Comparison of ENCODE assay signal across 1 cellular context in the genomic region with DNA sequence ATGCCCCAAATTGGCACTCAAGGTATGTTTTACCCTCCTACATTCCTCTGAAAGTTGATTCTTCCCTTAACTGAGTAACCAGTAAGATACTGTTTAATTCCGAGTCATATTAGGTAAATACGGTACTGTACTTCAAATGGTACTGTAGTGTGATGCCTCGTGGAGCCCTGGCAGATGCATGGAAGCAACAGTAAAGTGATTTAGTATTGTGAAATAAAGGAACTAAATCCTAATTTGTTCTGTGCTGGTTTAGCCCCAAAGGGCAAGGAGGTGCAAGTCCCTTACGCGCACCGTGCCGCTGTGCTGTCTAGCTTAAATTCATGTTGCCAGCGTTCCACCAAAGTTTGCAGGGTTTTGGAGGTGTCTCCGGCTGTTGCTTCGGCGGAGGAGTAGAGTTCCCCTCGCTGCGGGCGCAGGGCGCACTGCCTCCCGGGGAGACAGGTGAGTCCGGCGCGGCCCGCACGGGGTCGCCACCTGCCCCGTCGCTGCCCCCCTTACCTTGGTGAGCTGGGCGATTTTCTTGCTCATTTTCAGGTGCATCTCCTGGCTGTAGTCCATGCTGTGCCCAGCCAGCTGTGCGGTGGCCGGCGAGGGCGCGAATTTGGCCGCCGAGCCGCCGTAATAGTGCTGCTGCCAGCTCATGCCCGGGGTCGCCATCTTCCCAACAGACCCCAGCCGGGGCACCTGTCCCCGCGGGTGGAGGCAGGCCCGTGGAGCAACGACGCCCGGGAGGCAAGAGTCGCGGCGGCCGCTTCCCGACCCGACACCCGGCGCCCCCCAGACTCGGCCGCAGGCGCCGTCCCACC.
TF ChIP-seq lines count a peak whose summit lies in the region.

No MANE protein-coding gene starts in this region.

TF ChIP-seq in K562, 482 proteins besides CTCF, POLR2A, EP300 and RAD21 (continued from another document and continues in another):
- TF ChIP-seq, protein P1, sequence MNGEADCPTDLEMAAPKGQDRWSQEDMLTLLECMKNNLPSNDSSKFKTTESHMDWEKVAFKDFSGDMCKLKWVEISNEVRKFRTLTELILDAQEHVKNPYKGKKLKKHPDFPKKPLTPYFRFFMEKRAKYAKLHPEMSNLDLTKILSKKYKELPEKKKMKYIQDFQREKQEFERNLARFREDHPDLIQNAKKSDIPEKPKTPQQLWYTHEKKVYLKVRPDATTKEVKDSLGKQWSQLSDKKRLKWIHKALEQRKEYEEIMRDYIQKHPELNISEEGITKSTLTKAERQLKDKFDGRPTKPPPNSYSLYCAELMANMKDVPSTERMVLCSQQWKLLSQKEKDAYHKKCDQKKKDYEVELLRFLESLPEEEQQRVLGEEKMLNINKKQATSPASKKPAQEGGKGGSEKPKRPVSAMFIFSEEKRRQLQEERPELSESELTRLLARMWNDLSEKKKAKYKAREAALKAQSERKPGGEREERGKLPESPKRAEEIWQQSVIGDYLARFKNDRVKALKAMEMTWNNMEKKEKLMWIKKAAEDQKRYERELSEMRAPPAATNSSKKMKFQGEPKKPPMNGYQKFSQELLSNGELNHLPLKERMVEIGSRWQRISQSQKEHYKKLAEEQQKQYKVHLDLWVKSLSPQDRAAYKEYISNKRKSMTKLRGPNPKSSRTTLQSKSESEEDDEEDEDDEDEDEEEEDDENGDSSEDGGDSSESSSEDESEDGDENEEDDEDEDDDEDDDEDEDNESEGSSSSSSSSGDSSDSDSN (IDR thresholded peaks at IDR 0.05; ENCODE audit: borderline replicate concordance in 1 of 2, low read depth in 2 of 2, low read length in 2 of 2), result peak; percentile 44 to 88; a peak in 1 of 4 replicates
- TF ChIP-seq, protein P2, sequence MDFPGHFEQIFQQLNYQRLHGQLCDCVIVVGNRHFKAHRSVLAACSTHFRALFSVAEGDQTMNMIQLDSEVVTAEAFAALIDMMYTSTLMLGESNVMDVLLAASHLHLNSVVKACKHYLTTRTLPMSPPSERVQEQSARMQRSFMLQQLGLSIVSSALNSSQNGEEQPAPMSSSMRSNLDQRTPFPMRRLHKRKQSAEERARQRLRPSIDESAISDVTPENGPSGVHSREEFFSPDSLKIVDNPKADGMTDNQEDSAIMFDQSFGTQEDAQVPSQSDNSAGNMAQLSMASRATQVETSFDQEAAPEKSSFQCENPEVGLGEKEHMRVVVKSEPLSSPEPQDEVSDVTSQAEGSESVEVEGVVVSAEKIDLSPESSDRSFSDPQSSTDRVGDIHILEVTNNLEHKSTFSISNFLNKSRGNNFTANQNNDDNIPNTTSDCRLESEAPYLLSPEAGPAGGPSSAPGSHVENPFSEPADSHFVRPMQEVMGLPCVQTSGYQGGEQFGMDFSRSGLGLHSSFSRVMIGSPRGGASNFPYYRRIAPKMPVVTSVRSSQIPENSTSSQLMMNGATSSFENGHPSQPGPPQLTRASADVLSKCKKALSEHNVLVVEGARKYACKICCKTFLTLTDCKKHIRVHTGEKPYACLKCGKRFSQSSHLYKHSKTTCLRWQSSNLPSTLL (IDR thresholded peaks at IDR 0.05), result no peak
- TF ChIP-seq LEF1 (IDR thresholded peaks at IDR 0.05) (no peak), ZNF140 (CRISPR knock-in tag; IDR thresholded peaks at IDR 0.05) (no peak), MTA2 (IDR thresholded peaks at IDR 0.05; ENCODE audit: low read depth) (no peak), ERF (CRISPR knock-in tag; IDR thresholded peaks at IDR 0.05) (no peak), HDAC1 (IDR thresholded peaks at IDR 0.05) (peak in 1 of 2 experiments; percentile 60; a peak in 2 of 4 replicates), ZNF217 (CRISPR knock-in tag; IDR thresholded peaks at IDR 0.05) (no peak), ZNF253 (CRISPR knock-in tag; conservative IDR thresholded peaks at IDR 0.05) (no peak), ZNF12 (CRISPR knock-in tag; IDR thresholded peaks at IDR 0.05) (no peak), CHD4 (IDR thresholded peaks at IDR 0.05; ENCODE audit: insufficient read depth, insufficient replicate concordance, low read depth, low read length, poor library complexity, severe bottlenecking) (peak; percentile 44), ZNF583 (CRISPR knock-in tag; IDR thresholded peaks at IDR 0.05) (no peak), PHF8 (IDR thresholded peaks at IDR 0.05; ENCODE audit: borderline replicate concordance, low read length) (no peak), BRD4 (IDR thresholded peaks at IDR 0.05) (no peak), FOXP1 (CRISPR knock-in tag; IDR thresholded peaks at IDR 0.05) (no peak; the same call in 1 of the 2 replicates), KDM4B (IDR thresholded peaks at IDR 0.05; ENCODE audit: borderline replicate concordance in 2 of 2, low read depth in 1 of 2) (no peak), SP1 (CRISPR knock-in tag; IDR thresholded peaks at IDR 0.05) (peak; percentile 54; the same call in 1 of the 2 replicates), SAP30 (IDR thresholded peaks at IDR 0.05; ENCODE audit: borderline replicate concordance, insufficient read depth, low read depth, low read length, poor library complexity, severe bottlenecking) (peak; percentile 24), SMAD2 (IDR thresholded peaks at IDR 0.05; ENCODE audit: low read depth, low read length) (no peak), MBD2 (IDR thresholded peaks at IDR 0.05; ENCODE audit: borderline replicate concordance, low read depth) (no peak), ZFX (CRISPR knock-in tag; IDR thresholded peaks at IDR 0.05) (peak; percentile 36), RBM17 (IDR thresholded peaks at IDR 0.05; ENCODE audit: borderline replicate concordance, low read depth, low read length) (no peak), POLR2AphosphoS2 (IDR thresholded peaks at IDR 0.05; ENCODE audit: low read length) (no peak), SMARCA4 (IDR thresholded peaks at IDR 0.05) (peak; percentile 36; the same call in 1 of the 2 replicates), ZNF232 (CRISPR knock-in tag; IDR thresholded peaks at IDR 0.05) (no peak), CXXC5 (CRISPR knock-in tag; IDR thresholded peaks at IDR 0.05) (peak; percentile 30), KAT7 (CRISPR knock-in tag; IDR thresholded peaks at IDR 0.05; ENCODE audit: borderline replicate concordance) (no peak; the same call in 1 of the 2 replicates), BRF1 (IDR thresholded peaks at IDR 0.05; ENCODE audit: borderline replicate concordance, extremely low read depth, insufficient read length) (no peak), STAT5B (CRISPR knock-in tag; IDR thresholded peaks at IDR 0.05) (no peak), CHD2 (IDR thresholded peaks at IDR 0.05; ENCODE audit: low read depth, low read length) (no peak), NR2F6 (CRISPR knock-in tag; IDR thresholded peaks at IDR 0.05) (no peak), SPI1 (IDR thresholded peaks at IDR 0.05; ENCODE audit: borderline replicate concordance, low read depth, low read length) (no peak), L3MBTL2 (IDR thresholded peaks at IDR 0.05) (peak; percentile 67), FOXJ3 (CRISPR knock-in tag; IDR thresholded peaks at IDR 0.05) (no peak), NR2C1 (IDR thresholded peaks at IDR 0.05) (no peak), NR2C1 (tag; IDR thresholded peaks at IDR 0.05) (no peak), NR2C2 (CRISPR knock-in tag; IDR thresholded peaks at IDR 0.05) (peak; percentile 63), NR2C2 (tag; IDR thresholded peaks at IDR 0.05) (0 out of 2 replicates have a peak, but pooled peaks have one; percentile 57), TEAD1 (CRISPR knock-in tag; IDR thresholded peaks at IDR 0.05) (no peak; a peak in 1 of 4 replicates), RBBP5 (IDR thresholded peaks at IDR 0.05; ENCODE audit: borderline replicate concordance, insufficient read depth, low read length, poor library complexity, severe bottlenecking) (peak; percentile 55), FIP1L1 (IDR thresholded peaks at IDR 0.05; ENCODE audit: low read depth, low read length, poor library complexity, severe bottlenecking) (no peak), HIVEP1 (CRISPR knock-in tag; IDR thresholded peaks at IDR 0.05) (no peak), ZBTB7A (IDR thresholded peaks at IDR 0.05; ENCODE audit: borderline replicate concordance, control insufficient read depth, low read depth, low read length) (peak; percentile 82), ZNF668 (CRISPR knock-in tag; IDR thresholded peaks at IDR 0.05) (no peak)
- TF ChIP-seq, protein P3, sequence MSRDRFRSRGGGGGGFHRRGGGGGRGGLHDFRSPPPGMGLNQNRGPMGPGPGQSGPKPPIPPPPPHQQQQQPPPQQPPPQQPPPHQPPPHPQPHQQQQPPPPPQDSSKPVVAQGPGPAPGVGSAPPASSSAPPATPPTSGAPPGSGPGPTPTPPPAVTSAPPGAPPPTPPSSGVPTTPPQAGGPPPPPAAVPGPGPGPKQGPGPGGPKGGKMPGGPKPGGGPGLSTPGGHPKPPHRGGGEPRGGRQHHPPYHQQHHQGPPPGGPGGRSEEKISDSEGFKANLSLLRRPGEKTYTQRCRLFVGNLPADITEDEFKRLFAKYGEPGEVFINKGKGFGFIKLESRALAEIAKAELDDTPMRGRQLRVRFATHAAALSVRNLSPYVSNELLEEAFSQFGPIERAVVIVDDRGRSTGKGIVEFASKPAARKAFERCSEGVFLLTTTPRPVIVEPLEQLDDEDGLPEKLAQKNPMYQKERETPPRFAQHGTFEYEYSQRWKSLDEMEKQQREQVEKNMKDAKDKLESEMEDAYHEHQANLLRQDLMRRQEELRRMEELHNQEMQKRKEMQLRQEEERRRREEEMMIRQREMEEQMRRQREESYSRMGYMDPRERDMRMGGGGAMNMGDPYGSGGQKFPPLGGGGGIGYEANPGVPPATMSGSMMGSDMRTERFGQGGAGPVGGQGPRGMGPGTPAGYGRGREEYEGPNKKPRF (IDR thresholded peaks at IDR 0.05; ENCODE audit: low read depth, low read length), result no peak
- TF ChIP-seq, protein P4, sequence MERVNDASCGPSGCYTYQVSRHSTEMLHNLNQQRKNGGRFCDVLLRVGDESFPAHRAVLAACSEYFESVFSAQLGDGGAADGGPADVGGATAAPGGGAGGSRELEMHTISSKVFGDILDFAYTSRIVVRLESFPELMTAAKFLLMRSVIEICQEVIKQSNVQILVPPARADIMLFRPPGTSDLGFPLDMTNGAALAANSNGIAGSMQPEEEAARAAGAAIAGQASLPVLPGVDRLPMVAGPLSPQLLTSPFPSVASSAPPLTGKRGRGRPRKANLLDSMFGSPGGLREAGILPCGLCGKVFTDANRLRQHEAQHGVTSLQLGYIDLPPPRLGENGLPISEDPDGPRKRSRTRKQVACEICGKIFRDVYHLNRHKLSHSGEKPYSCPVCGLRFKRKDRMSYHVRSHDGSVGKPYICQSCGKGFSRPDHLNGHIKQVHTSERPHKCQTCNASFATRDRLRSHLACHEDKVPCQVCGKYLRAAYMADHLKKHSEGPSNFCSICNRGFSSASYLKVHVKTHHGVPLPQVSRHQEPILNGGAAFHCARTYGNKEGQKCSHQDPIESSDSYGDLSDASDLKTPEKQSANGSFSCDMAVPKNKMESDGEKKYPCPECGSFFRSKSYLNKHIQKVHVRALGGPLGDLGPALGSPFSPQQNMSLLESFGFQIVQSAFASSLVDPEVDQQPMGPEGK (CRISPR knock-in tag; IDR thresholded peaks at IDR 0.05; ENCODE audit: borderline replicate concordance), result no peak
- TF ChIP-seq, protein P5, sequence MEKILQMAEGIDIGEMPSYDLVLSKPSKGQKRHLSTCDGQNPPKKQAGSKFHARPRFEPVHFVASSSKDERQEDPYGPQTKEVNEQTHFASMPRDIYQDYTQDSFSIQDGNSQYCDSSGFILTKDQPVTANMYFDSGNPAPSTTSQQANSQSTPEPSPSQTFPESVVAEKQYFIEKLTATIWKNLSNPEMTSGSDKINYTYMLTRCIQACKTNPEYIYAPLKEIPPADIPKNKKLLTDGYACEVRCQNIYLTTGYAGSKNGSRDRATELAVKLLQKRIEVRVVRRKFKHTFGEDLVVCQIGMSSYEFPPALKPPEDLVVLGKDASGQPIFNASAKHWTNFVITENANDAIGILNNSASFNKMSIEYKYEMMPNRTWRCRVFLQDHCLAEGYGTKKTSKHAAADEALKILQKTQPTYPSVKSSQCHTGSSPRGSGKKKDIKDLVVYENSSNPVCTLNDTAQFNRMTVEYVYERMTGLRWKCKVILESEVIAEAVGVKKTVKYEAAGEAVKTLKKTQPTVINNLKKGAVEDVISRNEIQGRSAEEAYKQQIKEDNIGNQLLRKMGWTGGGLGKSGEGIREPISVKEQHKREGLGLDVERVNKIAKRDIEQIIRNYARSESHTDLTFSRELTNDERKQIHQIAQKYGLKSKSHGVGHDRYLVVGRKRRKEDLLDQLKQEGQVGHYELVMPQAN (IDR thresholded peaks at IDR 0.05; ENCODE audit: borderline replicate concordance), result no peak
- TF ChIP-seq, protein P6, sequence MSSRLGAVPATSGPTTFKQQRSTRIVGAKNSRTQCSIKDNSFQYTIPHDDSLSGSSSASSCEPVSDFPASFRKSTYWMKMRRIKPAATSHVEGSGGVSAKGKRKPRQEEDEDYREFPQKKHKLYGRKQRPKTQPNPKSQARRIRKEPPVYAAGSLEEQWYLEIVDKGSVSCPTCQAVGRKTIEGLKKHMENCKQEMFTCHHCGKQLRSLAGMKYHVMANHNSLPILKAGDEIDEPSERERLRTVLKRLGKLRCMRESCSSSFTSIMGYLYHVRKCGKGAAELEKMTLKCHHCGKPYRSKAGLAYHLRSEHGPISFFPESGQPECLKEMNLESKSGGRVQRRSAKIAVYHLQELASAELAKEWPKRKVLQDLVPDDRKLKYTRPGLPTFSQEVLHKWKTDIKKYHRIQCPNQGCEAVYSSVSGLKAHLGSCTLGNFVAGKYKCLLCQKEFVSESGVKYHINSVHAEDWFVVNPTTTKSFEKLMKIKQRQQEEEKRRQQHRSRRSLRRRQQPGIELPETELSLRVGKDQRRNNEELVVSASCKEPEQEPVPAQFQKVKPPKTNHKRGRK (tag; IDR thresholded peaks at IDR 0.05), result no peak
- TF ChIP-seq, protein P7, sequence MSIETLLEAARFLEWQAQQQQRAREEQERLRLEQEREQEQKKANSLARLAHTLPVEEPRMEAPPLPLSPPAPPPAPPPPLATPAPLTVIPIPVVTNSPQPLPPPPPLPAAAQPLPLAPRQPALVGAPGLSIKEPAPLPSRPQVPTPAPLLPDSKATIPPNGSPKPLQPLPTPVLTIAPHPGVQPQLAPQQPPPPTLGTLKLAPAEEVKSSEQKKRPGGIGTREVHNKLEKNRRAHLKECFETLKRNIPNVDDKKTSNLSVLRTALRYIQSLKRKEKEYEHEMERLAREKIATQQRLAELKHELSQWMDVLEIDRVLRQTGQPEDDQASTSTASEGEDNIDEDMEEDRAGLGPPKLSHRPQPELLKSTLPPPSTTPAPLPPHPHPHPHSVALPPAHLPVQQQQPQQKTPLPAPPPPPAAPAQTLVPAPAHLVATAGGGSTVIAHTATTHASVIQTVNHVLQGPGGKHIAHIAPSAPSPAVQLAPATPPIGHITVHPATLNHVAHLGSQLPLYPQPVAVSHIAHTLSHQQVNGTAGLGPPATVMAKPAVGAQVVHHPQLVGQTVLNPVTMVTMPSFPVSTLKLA (conservative IDR thresholded peaks at IDR 0.05), result peak in 1 of 2 experiments; percentile 19; a peak in 1 of 4 replicates
- TF ChIP-seq, protein P8, sequence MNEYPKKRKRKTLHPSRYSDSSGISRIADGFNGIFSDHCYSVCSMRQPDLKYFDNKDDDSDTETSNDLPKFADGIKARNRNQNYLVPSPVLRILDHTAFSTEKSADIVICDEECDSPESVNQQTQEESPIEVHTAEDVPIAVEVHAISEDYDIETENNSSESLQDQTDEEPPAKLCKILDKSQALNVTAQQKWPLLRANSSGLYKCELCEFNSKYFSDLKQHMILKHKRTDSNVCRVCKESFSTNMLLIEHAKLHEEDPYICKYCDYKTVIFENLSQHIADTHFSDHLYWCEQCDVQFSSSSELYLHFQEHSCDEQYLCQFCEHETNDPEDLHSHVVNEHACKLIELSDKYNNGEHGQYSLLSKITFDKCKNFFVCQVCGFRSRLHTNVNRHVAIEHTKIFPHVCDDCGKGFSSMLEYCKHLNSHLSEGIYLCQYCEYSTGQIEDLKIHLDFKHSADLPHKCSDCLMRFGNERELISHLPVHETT (CRISPR knock-in tag; conservative IDR thresholded peaks at IDR 0.05 in 1 of 2, IDR thresholded peaks at IDR 0.05 in 1 of 2), result no peak; a peak in 1 of 4 replicates
